ENCODE assay signal across 14 cellular contexts in the genomic region with DNA sequence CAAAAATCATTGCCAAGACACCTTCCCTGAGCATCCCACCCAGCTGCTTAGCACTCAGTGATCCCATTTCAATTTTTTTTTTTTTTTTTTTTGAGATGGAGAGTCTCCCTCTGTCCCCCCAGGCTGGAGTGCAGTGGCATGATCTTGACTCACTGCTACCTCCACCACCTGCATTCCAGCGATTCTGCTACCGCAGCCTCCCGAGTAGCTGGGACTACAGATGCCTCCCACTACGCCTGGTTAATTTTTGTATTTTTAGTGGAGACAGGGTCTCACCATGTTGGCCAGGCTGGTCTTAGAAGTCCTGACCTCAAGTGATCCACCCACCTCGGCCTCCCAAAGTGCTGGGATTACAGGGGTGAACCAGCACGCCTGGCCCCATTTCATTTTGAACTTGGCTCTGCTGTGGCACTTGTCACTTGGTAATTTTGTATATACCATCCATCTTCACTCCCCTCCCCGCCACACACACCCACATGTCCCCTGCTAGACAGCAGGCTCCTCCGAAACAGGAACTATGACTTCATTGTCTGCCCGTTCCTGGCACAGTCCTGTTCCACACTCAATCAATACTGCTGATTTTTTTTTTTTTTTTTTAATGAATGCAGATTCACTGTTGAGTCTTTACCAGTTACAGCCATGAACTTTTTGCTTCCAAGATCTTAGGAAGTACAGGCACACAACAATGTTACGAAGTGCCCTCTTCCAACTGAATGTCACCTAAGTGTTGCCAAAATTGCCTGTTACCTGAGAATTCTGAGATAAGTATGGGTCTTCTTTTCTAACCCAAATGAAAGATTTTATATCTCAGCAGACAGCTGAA. TPM values are rescaled to one million over a fixed set of nuclear protein-coding genes. Genes with fewer than 3 reads are reported as not detected.
DNase-seq lines count a peak whose midpoint lies in the region; ATAC-seq and TF ChIP-seq lines count a peak whose summit lies in the region.
"Had no signal": no experiment of that assay in that cellular context is flagged by ENCODE, and none has a peak within 500 bp of the region (broad histone marks: within the 10 kb centered on the region; RNA-seq: fewer than 3 reads in every experiment).

No MANE protein-coding gene starts in this region.

- H3K36me3 ChIP-seq in heart right ventricle: peaks cover 0 to 16% (median 10%) of the 10 kb centered on the region in 9 donors
- peaks cover 13% of the 10 kb centered on the region for H3K36me3 ChIP-seq in left ventricle myocardium inferior
- peaks cover 4% of the 10 kb centered on the region for H3K36me3 ChIP-seq in MG63
- H3K36me3 ChIP-seq: prostate gland had no signal

- H3K27ac ChIP-seq in heart right ventricle: peak overlapping the region in 2 of 10 donors; percentile 15 to 22
- H3K27ac ChIP-seq in left ventricle myocardium inferior (replicated peaks): no peak overlapping the region
- peak overlapping the region; percentile 72 for H3K27ac ChIP-seq in angular gyrus (ENCODE audit: low read depth, low read length)
- H3K27ac ChIP-seq: prostate gland, upper lobe of left lung had no signal

- intact Hi-C loops in heart right ventricle (cut with DNase I): no loop called here
- intact Hi-C loops in left ventricle myocardium inferior (cut with micrococcal nuclease): no loop called here

- no peaks in the 10 kb centered on the region for H3K9me3 ChIP-seq in heart right ventricle
- H3K9me3 ChIP-seq in left ventricle myocardium inferior (replicated peaks): no peaks in the 10 kb centered on the region
- no peaks in the 10 kb centered on the region for H3K9me3 ChIP-seq in MG63
- H3K9me3 ChIP-seq: prostate gland, upper lobe of left lung had no signal

- H3K4me3 ChIP-seq in heart right ventricle (no peak overlapping the region), left ventricle myocardium inferior (no peak overlapping the region), MG63 (no peak overlapping the region)
- H3K4me3 ChIP-seq: prostate gland, upper lobe of left lung had no signal

- peaks cover 2% of the 10 kb centered on the region for H3K36me3 Mint-ChIP-seq in memory B cell
- peaks cover 6% of the 10 kb centered on the region for H3K36me3 Mint-ChIP-seq in type B pancreatic cell
- peaks cover 5% of the 10 kb centered on the region for H3K36me3 Mint-ChIP-seq in T-helper 2 cell treated with Interferon-gamma antibody and Interleukin-4, amounts not matched to agents 5 μg/mL and 100 μg/mL, for 36 hours (ENCODE audit: low read depth)

- H3K27me3 ChIP-seq in heart right ventricle (no peaks in the 10 kb centered on the region), left ventricle myocardium inferior (ENCODE audit: low read depth) (no peaks in the 10 kb centered on the region), MG63 (no peaks in the 10 kb centered on the region)
- H3K27me3 ChIP-seq: upper lobe of left lung had no signal

- H3K27ac Mint-ChIP-seq in memory B cell (no peak overlapping the region), type B pancreatic cell (peak overlapping the region; percentile 78)
- no peak overlapping the region for H3K27ac Mint-ChIP-seq in T-helper 2 cell treated with Interferon-gamma antibody and Interleukin-4, amounts not matched to agents 5 μg/mL and 100 μg/mL, for 36 hours
- H3K27ac Mint-ChIP-seq: activated CD4-positive, alpha-beta memory T cell treated with anti-CD3 and anti-CD28 coated beads for 36 hours; activated naive CD4-positive, alpha-beta T cell treated with anti-CD3 and anti-CD28 coated beads, Interleukin-2, amount 50 U/mL, for 24 hours had no signal

- 72 to 79% methylated on average over 10 of the region's 10 CpGs for WGBS in heart right ventricle, 2 donors

- DNase-seq in heart right ventricle (no peak), left ventricle myocardium inferior (no peak), memory B cell (ENCODE audit: low spot score in 2 of 2) (no peak), type B pancreatic cell (ENCODE audit: extremely low spot score, unreplicated experiment) (no peak), MG63 (no peak), SHP77 treated with DMSO at 0.1 percent for 48 hours (lab: John Stamatoyannopoulos, UW) (no peak)
- DNase-seq in T-helper 2 cell treated with Interferon-gamma antibody and Interleukin-4, amounts not matched to agents 5 μg/mL and 100 μg/mL, for 36 hours (ENCODE audit: low spot score): no peak
- DNase-seq: activated CD4-positive, alpha-beta memory T cell treated with anti-CD3 and anti-CD28 coated beads for 36 hours; DND-41; NCI-H510A; upper lobe of left lung had no signal

- H3K9me3 Mint-ChIP-seq in memory B cell: no peaks in the 10 kb centered on the region
- no peaks in the 10 kb centered on the region for H3K9me3 Mint-ChIP-seq in type B pancreatic cell
- H3K9me3 Mint-ChIP-seq in T-helper 2 cell treated with Interferon-gamma antibody and Interleukin-4, amounts not matched to agents 5 μg/mL and 100 μg/mL, for 36 hours: no peaks in the 10 kb centered on the region
- H3K9me3 Mint-ChIP-seq: activated CD4-positive, alpha-beta memory T cell treated with anti-CD3 and anti-CD28 coated beads for 36 hours; activated naive CD4-positive, alpha-beta T cell treated with anti-CD3 and anti-CD28 coated beads, Interleukin-2, amount 50 U/mL, for 24 hours had no signal

- no peak for TF ChIP-seq CTCF in heart right ventricle (IDR thresholded peaks at IDR 0.05)
- TF ChIP-seq CTCF in left ventricle myocardium inferior (IDR thresholded peaks at IDR 0.05; ENCODE audit: borderline replicate concordance): no peak
- no peak for TF ChIP-seq CTCF in type B pancreatic cell (conservative IDR thresholded peaks at IDR 0.05)

- H3K4me3 Mint-ChIP-seq in memory B cell (no peak overlapping the region), type B pancreatic cell (no peak overlapping the region)
- no peak overlapping the region for H3K4me3 Mint-ChIP-seq in T-helper 2 cell treated with Interferon-gamma antibody and Interleukin-4, amounts not matched to agents 5 μg/mL and 100 μg/mL, for 36 hours
- H3K4me3 Mint-ChIP-seq: activated CD4-positive, alpha-beta memory T cell treated with anti-CD3 and anti-CD28 coated beads for 36 hours; activated naive CD4-positive, alpha-beta T cell treated with anti-CD3 and anti-CD28 coated beads, Interleukin-2, amount 50 U/mL, for 24 hours had no signal

- H3K4me1 Mint-ChIP-seq in memory B cell (peaks cover 16% of the 10 kb centered on the region), type B pancreatic cell (ENCODE audit: unreplicated experiment) (peaks cover 15% of the 10 kb centered on the region)
- H3K4me1 Mint-ChIP-seq in T-helper 2 cell treated with Interferon-gamma antibody and Interleukin-4, amounts not matched to agents 5 μg/mL and 100 μg/mL, for 36 hours (ENCODE audit: low read depth): peaks cover 10% of the 10 kb centered on the region

- peaks cover 0 to 42% (median 12%) of the 10 kb centered on the region in 9 donors for H3K4me1 ChIP-seq in heart right ventricle
- H3K4me1 ChIP-seq in left ventricle myocardium inferior: peaks cover 31% of the 10 kb centered on the region
- H3K4me1 ChIP-seq: prostate gland had no signal

- ATAC-seq in heart right ventricle: peak in 5 of 8 donors; percentile 31 to 74 (median 52)
- ATAC-seq in memory B cell (ENCODE audit: low read depth): peak; percentile 83

- H3K27me3 Mint-ChIP-seq in memory B cell (peaks cover 2% of the 10 kb centered on the region), type B pancreatic cell (no peaks in the 10 kb centered on the region)
- H3K27me3 Mint-ChIP-seq in T-helper 2 cell treated with Interferon-gamma antibody and Interleukin-4, amounts not matched to agents 5 μg/mL and 100 μg/mL, for 36 hours (ENCODE audit: low read depth): no peaks in the 10 kb centered on the region
- H3K27me3 Mint-ChIP-seq: activated CD4-positive, alpha-beta memory T cell treated with anti-CD3 and anti-CD28 coated beads for 36 hours; activated naive CD4-positive, alpha-beta T cell treated with anti-CD3 and anti-CD28 coated beads, Interleukin-2, amount 50 U/mL, for 24 hours had no signal

RNA-seq across cellular contexts. Expression of a gene that starts 17.3 kb away (rescaled TPM):
- total RNA-seq in heart right ventricle (1 to 10 TPM; 4.2 to 6.5 (median 5.3) TPM), left ventricle myocardium inferior (4.5 TPM), type B pancreatic cell (ENCODE audit: low replicate concordance) (19.7 and 20.2 TPM in 2 replicates)
- 1 to 10 TPM; 1.6 to 2.8 TPM for polyA plus RNA-seq in heart right ventricle
- 2.3 and 2.5 TPM in 2 replicates for total RNA-seq in MG63 (2014; rRNA removed; shearing (Covaris generic); ENCODE audit: low replicate concordance)

RNA-seq across cellular contexts. Expression of a gene that starts 38.3 kb away (rescaled TPM):
- total RNA-seq in heart right ventricle (10 to 100 TPM; 32.8 to 58.4 (median 44.7) TPM), left ventricle myocardium inferior (30.2 TPM), type B pancreatic cell (ENCODE audit: low replicate concordance) (16.7 and 19.5 TPM in 2 replicates)
- 10 to 100 TPM in 1 of 2 donors, 1 to 10 TPM in 1; 7.6 to 13.5 TPM for polyA plus RNA-seq in heart right ventricle
- total RNA-seq in MG63 (2014; rRNA removed; shearing (Covaris generic); ENCODE audit: low replicate concordance): 3.2 and 3.8 TPM in 2 replicates
